In genomic region chr2:149020432-149020851, GRCh38 we compare ENCODE assay signal across 10 cellular contexts. TPM values are rescaled to one million over a fixed set of nuclear protein-coding genes. Genes with fewer than 3 reads are reported as not detected.
DNase-seq lines count a peak whose midpoint lies in the region; ATAC-seq, FAIRE-seq and TF ChIP-seq lines count a peak whose summit lies in the region.
"Had no signal": no experiment of that assay in that cellular context is flagged by ENCODE, and none has a peak within 500 bp of the region (broad histone marks: within the 10 kb centered on the region; RNA-seq: fewer than 3 reads in every experiment).

No MANE protein-coding gene starts in this region.

- no peaks in the 10 kb centered on the region for H4K20me1 ChIP-seq in GM23248 (ENCODE audit: insufficient read depth)

- no peak overlapping the region for H3K9ac ChIP-seq in GM23248

- H3K79me2 ChIP-seq in GM23248 (ENCODE audit: insufficient read depth), result no peaks in the 10 kb centered on the region

- no peak for FAIRE-seq in D721Med (lab: Jason Lieb, UNC)

- H3K4me3 ChIP-seq in RWPE2 (ENCODE audit: severe bottlenecking) (no peak overlapping the region), GM23248 (no peak overlapping the region)

- no peak overlapping the region for H2AFZ ChIP-seq in GM23248

- DNase-seq in DMS53 (lab: John Stamatoyannopoulos, UW) (peak; percentile 88), RWPE2 (ENCODE audit: low spot score) (no peak), D721Med (ENCODE audit: insufficient read length, low spot score) (no peak), hepatic stellate cell (ENCODE audit: low spot score) (no peak), GM23248 (no peak), NCI-H1930 (lab: John Stamatoyannopoulos, UW) (no peak)

- H3K4me1 ChIP-seq in RWPE2 (ENCODE audit: insufficient read depth, poor library complexity, severe bottlenecking) (peaks cover 20% of the 10 kb centered on the region), GM23248 (ENCODE audit: insufficient read depth) (no peaks in the 10 kb centered on the region)

- no peaks in the 10 kb centered on the region for H3K9me3 ChIP-seq in RWPE2 (ENCODE audit: severe bottlenecking)
- H3K9me3 ChIP-seq in GM23248 (ENCODE audit: low read depth), result no peaks in the 10 kb centered on the region

- H3K36me3 ChIP-seq in RWPE2 (ENCODE audit: low read depth), result no peaks in the 10 kb centered on the region
- no peaks in the 10 kb centered on the region for H3K36me3 ChIP-seq in GM23248 (ENCODE audit: low read depth)

- WGBS in GM23248 (ENCODE audit: low coverage in 1 of 2, low lambda C conversion rate in 2 of 2, missing lambda C conversion rate in 2 of 2), 2 experiments, result 90 to 91% methylated on average over 10 of the region's 10 CpGs

- no peaks in the 10 kb centered on the region for H3K9me2 ChIP-seq in GM23248 (ENCODE audit: insufficient read depth)

- H3F3A ChIP-seq in GM23248 (ENCODE audit: insufficient read depth), result no peaks in the 10 kb centered on the region

- H3K4me2 ChIP-seq in GM23248 (ENCODE audit: unreplicated experiment), result no peak overlapping the region

- in situ Hi-C loops in GM23248 (cut with MboI), result no loop called here

- H3K27ac ChIP-seq in RWPE2 (ENCODE audit: poor library complexity, severe bottlenecking), result peak overlapping the region; percentile 19
- H3K27ac ChIP-seq in GM23248, result no peak overlapping the region

- TF ChIP-seq CTCF in RWPE2 (IDR thresholded peaks at IDR 0.05; ENCODE audit: poor library complexity, severe bottlenecking) (no peak), D721Med (IDR thresholded peaks at IDR 0.05; ENCODE audit: insufficient read depth, missing control alignments) (no peak)

- no peaks in the 10 kb centered on the region for H3K27me3 ChIP-seq in RWPE2 (ENCODE audit: insufficient read depth, poor library complexity, severe bottlenecking)
- no peaks in the 10 kb centered on the region; the same call in 1 of the 2 replicates for H3K27me3 ChIP-seq in GM23248 (replicated peaks; ENCODE audit: insufficient read depth)

- peak; percentile 47 for ATAC-seq in GM19455 (IDR thresholded peaks at IDR 0.05; ENCODE audit: unreplicated experiment)
- ATAC-seq in HG03108 (IDR thresholded peaks at IDR 0.05; ENCODE audit: unreplicated experiment), result peak; percentile 34
- peak; percentile 63 for ATAC-seq in RWPE2 (ENCODE audit: low read depth)
- ATAC-seq: activated naive CD4-positive, alpha-beta T cell treated with anti-CD3 and anti-CD28 coated beads, Interleukin-2, amount 50 U/mL, for 72 hours had no signal

RNA-seq across cellular contexts. Expression of gene LYPD6B, which starts 18.1 kb away (rescaled TPM):
- 3.9 and 6.8 TPM in 2 replicates for total RNA-seq in GM23248 (2014; rRNA removed; shearing (Covaris generic))
- 11.4 and 11.5 TPM in 2 replicates for polyA plus RNA-seq in GM23248 (2016; fragmentation: Nextera tagmentation; extraction: Ambion mirVana)
- total RNA-seq: activated naive CD4-positive, alpha-beta T cell treated with anti-CD3 and anti-CD28 coated beads, Interleukin-2, amount 50 U/mL, for 72 hours; SK-MEL-5 had no signal
